8 cellular contexts compared by ENCODE assay signal in the genomic region with DNA sequence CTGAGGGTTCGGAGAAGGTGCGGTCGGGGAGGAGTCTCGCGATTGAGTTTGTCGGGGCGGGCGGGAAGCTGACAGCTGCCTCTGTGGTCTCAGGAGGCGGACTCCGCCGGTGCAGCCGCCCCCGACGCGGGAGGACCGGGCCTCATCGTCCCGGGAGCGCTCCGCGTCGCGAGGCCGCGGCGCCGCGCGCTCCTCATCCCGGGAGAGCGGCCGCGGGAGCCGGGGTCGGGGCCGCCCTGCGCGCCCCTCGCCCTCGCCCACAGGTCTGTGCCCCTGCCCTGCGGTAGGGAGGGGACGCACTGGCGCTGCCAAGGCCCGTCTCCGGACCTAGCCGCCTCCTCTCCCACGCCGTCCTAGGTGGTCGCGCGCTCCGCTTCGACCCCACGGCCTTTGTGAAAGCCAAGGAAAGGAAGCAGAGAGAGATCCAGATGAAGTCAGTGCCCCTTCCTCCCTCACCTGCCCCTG. TPM values are rescaled to one million over a fixed set of nuclear protein-coding genes. Genes with fewer than 3 reads are reported as not detected.
DNase-seq lines count a peak whose midpoint lies in the region; FAIRE-seq and TF ChIP-seq lines count a peak whose summit lies in the region.

No MANE protein-coding gene starts in this region.

- no peaks in the 10 kb centered on the region for H3K9me2 ChIP-seq in DOHH2 (replicated peaks; ENCODE audit: control insufficient read depth, low read length)
- no peaks in the 10 kb centered on the region for H3K9me2 ChIP-seq in OCI-LY1 (ENCODE audit: low read depth, low read length)

- H3K9me3 ChIP-seq in DOHH2 (ENCODE audit: control insufficient read depth, insufficient read depth, low read length) (no peaks in the 10 kb centered on the region), OCI-LY1 (ENCODE audit: low read length) (no peaks in the 10 kb centered on the region), astrocyte (ENCODE audit: insufficient read depth, low read depth, low read length) (no peaks in the 10 kb centered on the region)

- H3K27ac ChIP-seq in DOHH2 (ENCODE audit: low read depth, low read length) (no peak overlapping the region), OCI-LY1 (ENCODE audit: low read depth, low read length, poor library complexity, severe bottlenecking) (no peak overlapping the region), astrocyte (ENCODE audit: low read depth, low read length) (no peak overlapping the region)

- FAIRE-seq in astrocyte (lab: Jason Lieb, UNC) = no peak

- no peak for TF ChIP-seq CTCF in DOHH2 (IDR thresholded peaks at IDR 0.05; ENCODE audit: low read depth, low read length, poor library complexity, severe bottlenecking)
- no peak for TF ChIP-seq CTCF in OCI-LY1 (IDR thresholded peaks at IDR 0.05; ENCODE audit: low read length)
- no peak for TF ChIP-seq CTCF in astrocyte (IDR thresholded peaks at IDR 0.05; ENCODE audit: insufficient read depth, low read depth, low read length)

- peak overlapping the region; percentile 65 for H3K9ac ChIP-seq in OCI-LY1 (ENCODE audit: low read length)
- peak overlapping the region; percentile 60 for H3K9ac ChIP-seq in astrocyte (ENCODE audit: low read length)

- peak overlapping the region; percentile 60 for H3K4me3 ChIP-seq in DOHH2 (ENCODE audit: low read length)
- peak overlapping the region; percentile 65 for H3K4me3 ChIP-seq in OCI-LY1 (ENCODE audit: low read depth, low read length, poor library complexity, severe bottlenecking)
- H3K4me3 ChIP-seq in astrocyte (ENCODE audit: insufficient read depth, low read depth, low read length) = peak overlapping the region; percentile 58

- H3K27me3 Mint-ChIP-seq in astrocyte (ENCODE audit: low read depth, unreplicated experiment) = peaks cover 22% of the 10 kb centered on the region
- peaks cover 4 to 7% (median 4%) of the 10 kb centered on the region in 3 donors for H3K27me3 Mint-ChIP-seq in immature natural killer cell (ENCODE audit: low read depth in 3 of 3)

- peaks cover 4% of the 10 kb centered on the region for H3K4me1 Mint-ChIP-seq in astrocyte (ENCODE audit: low read depth, unreplicated experiment)
- H3K4me1 Mint-ChIP-seq in immature natural killer cell = peaks cover 16 to 25% of the 10 kb centered on the region in 2 donors

- no peak overlapping the region for H2AFZ ChIP-seq in OCI-LY1 (ENCODE audit: low read length)
- peak overlapping the region; percentile 73 for H2AFZ ChIP-seq in astrocyte (ENCODE audit: low read depth, low read length)

- no peaks in the 10 kb centered on the region; the same call in 1 of the 2 replicates for H3K36me3 ChIP-seq in DOHH2 (ENCODE audit: control insufficient read depth, low read length)
- peaks cover 8% of the 10 kb centered on the region; the same call in 1 of the 2 replicates for H3K36me3 ChIP-seq in OCI-LY1 (ENCODE audit: insufficient read depth, low read length)
- no peaks in the 10 kb centered on the region for H3K36me3 ChIP-seq in astrocyte (ENCODE audit: insufficient read depth, low read length)

- peaks cover 12% of the 10 kb centered on the region for H3K4me1 ChIP-seq in DOHH2 (ENCODE audit: control insufficient read depth, low read length)
- peaks cover 12% of the 10 kb centered on the region for H3K4me1 ChIP-seq in OCI-LY1 (ENCODE audit: insufficient read depth, low read length, severe bottlenecking)
- peaks cover 17% of the 10 kb centered on the region for H3K4me1 ChIP-seq in astrocyte (ENCODE audit: insufficient read depth, low read length)

- H3K79me2 ChIP-seq in DOHH2 (ENCODE audit: control insufficient read depth, low read length) = no peaks in the 10 kb centered on the region
- H3K79me2 ChIP-seq in OCI-LY1 (ENCODE audit: insufficient read depth, low read length) = no peaks in the 10 kb centered on the region
- no peaks in the 10 kb centered on the region for H3K79me2 ChIP-seq in astrocyte (ENCODE audit: insufficient read depth, low read length)

- H3K4me3 Mint-ChIP-seq in astrocyte (ENCODE audit: unreplicated experiment) (peak overlapping the region; percentile 70), immature natural killer cell (peak overlapping the region; percentile 88 to 95 (median 90))

- H3F3A ChIP-seq in DOHH2 (ENCODE audit: control insufficient read depth, insufficient read depth) (peaks cover 7% of the 10 kb centered on the region; the same call in 1 of the 2 replicates), OCI-LY1 (ENCODE audit: insufficient read depth, low read length) (0 out of 2 replicates have a peak, but pooled peaks cover 4% of the 10 kb centered on the region)

- H3K4me2 ChIP-seq in DOHH2 (ENCODE audit: low read length) = peak overlapping the region; percentile 66
- peak overlapping the region; percentile 84 for H3K4me2 ChIP-seq in OCI-LY1 (ENCODE audit: low read length)
- peak overlapping the region; percentile 96 for H3K4me2 ChIP-seq in astrocyte (ENCODE audit: low read length)

- H4K20me1 ChIP-seq in DOHH2 (ENCODE audit: control insufficient read depth, insufficient read depth, low read depth, low read length) (peaks cover 3% of the 10 kb centered on the region; the same call in 1 of the 2 replicates), OCI-LY1 (ENCODE audit: insufficient read depth, low read length) (no peaks in the 10 kb centered on the region), astrocyte (ENCODE audit: insufficient read depth, low read length) (peaks cover 47% of the 10 kb centered on the region)

- no peaks in the 10 kb centered on the region for H3K9me3 Mint-ChIP-seq in astrocyte (ENCODE audit: unreplicated experiment)
- no peaks in the 10 kb centered on the region for H3K9me3 Mint-ChIP-seq in immature natural killer cell

- peaks cover 4% of the 10 kb centered on the region; the same call in 1 of the 2 replicates for H3K27me3 ChIP-seq in DOHH2 (ENCODE audit: control insufficient read depth, low read length)
- H3K27me3 ChIP-seq in OCI-LY1 (ENCODE audit: insufficient read depth, low read length) = no peaks in the 10 kb centered on the region
- H3K27me3 ChIP-seq in astrocyte (ENCODE audit: insufficient read depth, low read length) = peaks cover 11% of the 10 kb centered on the region

- DNase-seq in astrocyte (ENCODE audit: low read depth) (no peak), immature natural killer cell (peak; percentile 38 to 39 (median 39)), T1000 (lab: John Stamatoyannopoulos, UW) (no peak), SKM-1 (lab: John Stamatoyannopoulos, UW; ENCODE audit: unreplicated experiment) (no peak), NCI-H446 treated with DMSO at 0.1 percent for 48 hours (lab: John Stamatoyannopoulos, UW) (no peak)
- DNase-seq in stimulated activated CD8-positive, alpha-beta memory T cell treated with anti-CD3 and anti-CD28 coated beads, Interleukin-15, amount 100 ng/mL, for 48 hours (ENCODE audit: low read depth in 2 of 2) = peak; percentile 16 to 18

- H3K27ac Mint-ChIP-seq in astrocyte (ENCODE audit: unreplicated experiment) (no peak overlapping the region), immature natural killer cell (peak overlapping the region in 4 of 6 donors; percentile 49 to 80 (median 61))

- H3K36me3 Mint-ChIP-seq in astrocyte (ENCODE audit: low read depth, unreplicated experiment) (peaks cover 5% of the 10 kb centered on the region), immature natural killer cell (peaks cover 0 to 4% (median under 1%) of the 10 kb centered on the region in 3 donors)

RNA-seq across cellular contexts. Expression of a gene that starts 6.9 kb away (rescaled TPM):
- total RNA-seq in astrocyte = not detected in 2 replicates
- not detected for polyA plus RNA-seq in immature natural killer cell

RNA-seq across cellular contexts. Expression of a gene that starts 20.7 kb away (rescaled TPM):
- 6.6 and 6.7 TPM in 2 replicates for total RNA-seq in astrocyte
- 1 to 10 TPM; 5.7 to 9.8 (median 6.1) TPM for polyA plus RNA-seq in immature natural killer cell

RNA-seq across cellular contexts. Expression of a gene that starts 24.8 kb away (rescaled TPM):
- 2.3 and 5.4 TPM in 2 replicates for total RNA-seq in astrocyte
- not detected for polyA plus RNA-seq in immature natural killer cell

RNA-seq across cellular contexts. Expression of a gene that starts 42.3 kb away (rescaled TPM):
- total RNA-seq in astrocyte = 10.7 and 11.1 TPM in 2 replicates
- not detected for polyA plus RNA-seq in immature natural killer cell

Comparison
In these comparisons a context has a peak if more than half of its experiments do, and no peak if none do; other contexts are left out.
1. DNase-seq: peak in immature natural killer cell (3 of 3) and stimulated activated CD8-positive, alpha-beta memory T cell treated with anti-CD3 and anti-CD28 coated beads, Interleukin-15, amount 100 ng/mL, for 48 hours (2 of 2); none in astrocyte (single experiment), T1000 (single experiment), SKM-1 (single experiment) and NCI-H446 treated with DMSO at 0.1 percent for 48 hours (single experiment).
2. Peak in every context shown above with its lines, with median percentiles within 50 percentile points of each other: H3K4me2 ChIP-seq and H3K4me3 ChIP-seq.